Comparison of ENCODE assay signal across 30 cellular contexts in the genomic region with DNA sequence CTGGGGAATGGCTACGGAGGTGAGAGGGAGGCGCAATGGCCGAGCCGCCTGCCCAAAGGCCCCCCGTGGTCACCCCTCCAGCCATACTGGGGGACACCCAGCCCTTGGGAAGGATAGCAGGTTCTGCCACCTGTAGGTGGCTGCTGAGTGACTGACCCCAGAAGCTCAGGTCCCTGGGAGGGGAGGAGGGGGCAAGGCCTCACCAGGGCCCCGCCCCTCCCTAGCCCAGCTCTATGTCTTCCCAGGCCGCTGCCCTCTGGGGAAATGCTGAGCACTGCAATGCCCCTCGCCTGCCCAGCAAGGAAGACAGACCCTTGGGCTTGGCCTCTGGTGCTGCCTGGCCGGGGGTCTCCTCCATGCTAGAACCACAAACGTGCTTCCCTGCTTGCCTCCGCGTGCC. TPM values are rescaled to one million over a fixed set of nuclear protein-coding genes. Genes with fewer than 3 reads are reported as not detected.
"Had no signal": no experiment of that assay in that cellular context is flagged by ENCODE, and none has a peak within 500 bp of the region (broad histone marks: within the 10 kb centered on the region; RNA-seq: fewer than 3 reads in every experiment).

No MANE protein-coding gene starts in this region.

- H3K4me1 Mint-ChIP-seq: activated naive CD4-positive, alpha-beta T cell treated with anti-CD3 and anti-CD28 coated beads, Interleukin-2, amount 50 U/mL, for 24 hours had no signal

- ATAC-seq: activated CD4-positive, CD25-positive, alpha-beta regulatory T cell treated with anti-CD3 and anti-CD28 coated beads, Interleukin-2, amount 50 U/mL, for 24 hours; activated CD8-positive, alpha-beta memory T cell treated with anti-CD3 and anti-CD28 coated beads, Interleukin-2, amount 10 ng/mL, durations not matched to agents 7 days and 5 days; body of pancreas had no signal

- H3K9me3 Mint-ChIP-seq: activated naive CD4-positive, alpha-beta T cell treated with anti-CD3 and anti-CD28 coated beads, Interleukin-2, amount 50 U/mL, for 24 hours; activated T-cell treated with anti-CD3 and anti-CD28 coated beads, Interleukin-2, amount 50 U/mL, for 24 hours; activated T-helper 1 cell treated with anti-CD3 and anti-CD28 coated beads, Interleukin-12 subunit alpha, Interleukin-12 subunit beta, Interleukin-2, Interleukin-4 antibody, amounts not matched to agents 30 ng/mL and 10 ng/mL and 1 ng/mL, durations not matched to agents 14 hours and 24 hours and 36 hours had no signal

- DNase-seq: activated CD4-positive, alpha-beta T cell treated with anti-CD3 and anti-CD28 coated beads for 4 hours; activated CD8-positive, alpha-beta memory T cell treated with anti-CD3 and anti-CD28 coated beads, Interleukin-2, amount 10 ng/mL, durations not matched to agents 7 days and 5 days; activated effector memory CD4-positive, alpha-beta T cell treated with Interleukin-2 at 50 U/mL for 16 hours; activated naive CD4-positive, alpha-beta T cell; activated T-cell treated with anti-CD3 and anti-CD28 coated beads, Interleukin-2, amount 50 U/mL, for 24 hours; aorta; body of pancreas; central memory CD4-positive, alpha-beta T cell; NCI-H1048; NCI-H1417; NCI-H1694; NCI-H2029 treated with DMSO at 0.1 percent for 48 hours; NCI-H345; NCI-H510A; NCI-H526 treated with DMSO at 0.1 percent for 48 hours; Peyer's patch; Right ventricle myocardium superior; SJCRH30; SK-N-SH; T-helper 1 cell had no signal

- H3K27ac Mint-ChIP-seq: activated CD8-positive, alpha-beta memory T cell treated with anti-CD3 and anti-CD28 coated beads, Interleukin-2, amount 10 ng/mL, durations not matched to agents 7 days and 5 days; activated naive CD4-positive, alpha-beta T cell treated with anti-CD3 and anti-CD28 coated beads, Interleukin-2, amount 50 U/mL, for 24 hours; activated T-cell treated with anti-CD3 and anti-CD28 coated beads, Interleukin-2, amount 50 U/mL, for 24 hours; activated T-helper 1 cell treated with anti-CD3 and anti-CD28 coated beads, Interleukin-12 subunit alpha, Interleukin-12 subunit beta, Interleukin-2, Interleukin-4 antibody, amounts not matched to agents 30 ng/mL and 10 ng/mL and 1 ng/mL, durations not matched to agents 14 hours and 24 hours and 36 hours had no signal

- FAIRE-seq: bronchial epithelial cell had no signal

- H3K4me3 Mint-ChIP-seq: activated CD8-positive, alpha-beta memory T cell treated with anti-CD3 and anti-CD28 coated beads, Interleukin-2, amount 10 ng/mL, durations not matched to agents 7 days and 5 days; activated naive CD4-positive, alpha-beta T cell treated with anti-CD3 and anti-CD28 coated beads, Interleukin-2, amount 50 U/mL, for 24 hours; activated T-cell treated with anti-CD3 and anti-CD28 coated beads, Interleukin-2, amount 50 U/mL, for 24 hours; activated T-helper 1 cell treated with anti-CD3 and anti-CD28 coated beads, Interleukin-12 subunit alpha, Interleukin-12 subunit beta, Interleukin-2, Interleukin-4 antibody, amounts not matched to agents 30 ng/mL and 10 ng/mL and 1 ng/mL, durations not matched to agents 14 hours and 24 hours and 36 hours had no signal

- H3K27ac ChIP-seq: body of pancreas, Peyer's patch, RWPE1, SJCRH30, VCaP had no signal

- H3K36me3 Mint-ChIP-seq: activated CD8-positive, alpha-beta memory T cell treated with anti-CD3 and anti-CD28 coated beads, Interleukin-2, amount 10 ng/mL, durations not matched to agents 7 days and 5 days; activated naive CD4-positive, alpha-beta T cell treated with anti-CD3 and anti-CD28 coated beads, Interleukin-2, amount 50 U/mL, for 24 hours had no signal

- H3K9me3 ChIP-seq: body of pancreas, Peyer's patch, SJCRH30, SK-N-SH had no signal

- H3K9ac ChIP-seq: SK-N-SH had no signal

- H3K4me2 ChIP-seq: SK-N-SH had no signal

- H3K36me3 ChIP-seq: Peyer's patch, SJCRH30 had no signal

- H3K4me3 ChIP-seq: body of pancreas, Peyer's patch, SJCRH30 had no signal

- H3K27me3 ChIP-seq: body of pancreas, Peyer's patch had no signal

RNA-seq across cellular contexts. Expression of a gene that starts 11.4 kb away (rescaled TPM):
- total RNA-seq: activated T-helper 1 cell treated with anti-CD3 and anti-CD28 coated beads, Interleukin-12 subunit alpha, Interleukin-12 subunit beta, Interleukin-2, Interleukin-4 antibody, amounts not matched to agents 30 ng/mL and 10 ng/mL and 1 ng/mL, durations not matched to agents 14 hours and 24 hours and 36 hours; chondrocyte; LHCN-M2; M059J; SJCRH30 had no signal

RNA-seq across cellular contexts. Expression of a gene that starts 16.7 kb away (rescaled TPM):
- total RNA-seq: activated CD8-positive, alpha-beta memory T cell treated with anti-CD3 and anti-CD28 coated beads, Interleukin-2, amount 10 ng/mL, durations not matched to agents 7 days and 5 days; activated T-helper 1 cell treated with anti-CD3 and anti-CD28 coated beads, Interleukin-12 subunit alpha, Interleukin-12 subunit beta, Interleukin-2, Interleukin-4 antibody, amounts not matched to agents 30 ng/mL and 10 ng/mL and 1 ng/mL, durations not matched to agents 14 hours and 24 hours and 36 hours; aorta; bronchial epithelial cell; Peyer's patch; Right ventricle myocardium superior; SJCRH30; T-helper 2 cell treated with Interferon-gamma antibody and Interleukin-4, amounts not matched to agents 100 ng/mL and 5 ng/mL, for 36 hours had no signal
